17 cellular contexts compared by ENCODE assay signal in genomic region chr7:131075406-131075805, GRCh38.
DNase-seq lines count a peak whose midpoint lies in the region; ATAC-seq, FAIRE-seq and TF ChIP-seq lines count a peak whose summit lies in the region.
"Had no signal": no experiment of that assay in that cellular context is flagged by ENCODE, and none has a peak within 500 bp of the region (broad histone marks: within the 10 kb centered on the region; RNA-seq: fewer than 3 reads in every experiment).

No MANE protein-coding gene starts in this region.

- H3K79me2 ChIP-seq in HepG2 (ENCODE audit: insufficient read depth, low read length): peaks cover 66% of the 10 kb centered on the region

- in situ Hi-C loops in HepG2 (cut with HindIII; ENCODE audit: extremely low pct_ligation_motif_present, low pct_unique_long_range_greater_than_20kb): no loop called here

- TF ChIP-seq POLR2A in HepG2 (IDR thresholded peaks at IDR 0.05; ENCODE audit: insufficient read depth in 1 of 2, low read depth in 2 of 2, low read length in 2 of 2): no peak

- CTCF ChIA-PET in HepG2 (lab: Yijun Ruan, JAX; ENCODE audit: low intra/inter-chr PET ratio, low total read pairs): no interaction called here

- POLR2A ChIA-PET in HepG2 (lab: Yijun Ruan, JAX): no interaction called here

- DNase-seq in activated naive CD8-positive, alpha-beta T cell treated with anti-CD3 and anti-CD28 coated beads, Interleukin-2, amount 50 U/mL, for 24 hours: no peak
- DNase-seq in RPMI8226: peak; percentile 30
- no peak for DNase-seq in HepG2 (ENCODE audit: low spot score)
- no peak for DNase-seq in stimulated activated naive B cell treated with anti-CD40 and anti-IgM and Interleukin-4, amounts not matched to agents 10 μg/mL and 1 μg/mL and 100 μg/mL, for 72 hours
- DNase-seq in D341Med (ENCODE audit: low spot score): no peak
- DNase-seq: activated CD4-positive, CD25-positive, alpha-beta regulatory T cell treated with anti-CD3 and anti-CD28 coated beads, Interleukin-2, amount 50 U/mL, for 72 hours; Caco-2; erythroblast; NCI-H2081; NCI-H510A treated with DMSO at 0.1 percent for 48 hours; uterus had no signal

- no peak overlapping the region for H2AFZ ChIP-seq in HepG2 (ENCODE audit: low read length)

- no peak overlapping the region for H3K4me3 ChIP-seq in HepG2 (replicated peaks in 1 of 3; ENCODE audit: insufficient read depth in 1 of 3, low read depth in 2 of 3, low read length in 3 of 3)
- H3K4me3 ChIP-seq: prostate gland, uterus had no signal

- TF ChIP-seq EP300 in HepG2 (IDR thresholded peaks at IDR 0.05; ENCODE audit: low read depth in 2 of 2, low read length in 2 of 2) (no peak), HepG2 (CRISPR knock-in tag; IDR thresholded peaks at IDR 0.05; ENCODE audit: borderline replicate concordance) (no peak)

- H3K27me3 Mint-ChIP-seq in activated naive CD8-positive, alpha-beta T cell: no peaks in the 10 kb centered on the region
- no peaks in the 10 kb centered on the region for H3K27me3 Mint-ChIP-seq in activated naive CD8-positive, alpha-beta T cell treated with anti-CD3 and anti-CD28 coated beads, Interleukin-2, amount 50 U/mL, for 24 hours
- no peaks in the 10 kb centered on the region for H3K27me3 Mint-ChIP-seq in stimulated activated naive B cell treated with anti-CD40 and anti-IgM and Interleukin-4, amounts not matched to agents 10 μg/mL and 1 μg/mL and 100 μg/mL, for 72 hours

- ATAC-seq in activated naive CD8-positive, alpha-beta T cell treated with anti-CD3 and anti-CD28 coated beads, Interleukin-2, amount 50 U/mL, for 24 hours: no peak
- no peak for ATAC-seq in HepG2
- no peak for ATAC-seq in stimulated activated naive B cell treated with anti-CD40 and anti-IgM and Interleukin-4, amounts not matched to agents 10 μg/mL and 1 μg/mL and 100 μg/mL, for 72 hours (replicated peaks)
- ATAC-seq in HG03108 (IDR thresholded peaks at IDR 0.05; ENCODE audit: unreplicated experiment): no peak
- no peak for ATAC-seq in HG02973 (IDR thresholded peaks at IDR 0.05; ENCODE audit: unreplicated experiment)

- H3K4me2 ChIP-seq in HepG2 (ENCODE audit: low read depth, low read length): no peak overlapping the region

- H3K9ac ChIP-seq in HepG2 (ENCODE audit: insufficient read depth, low read depth, low read length): no peak overlapping the region; the same call in 1 of the 2 replicates

- peaks cover 98% of the 10 kb centered on the region for H3K4me1 ChIP-seq in HepG2 (ENCODE audit: insufficient read depth, low read length)
- H3K4me1 ChIP-seq: prostate gland had no signal

- peaks cover 10% of the 10 kb centered on the region for H3K36me3 Mint-ChIP-seq in activated naive CD8-positive, alpha-beta T cell
- H3K36me3 Mint-ChIP-seq in activated naive CD8-positive, alpha-beta T cell treated with anti-CD3 and anti-CD28 coated beads, Interleukin-2, amount 50 U/mL, for 24 hours (ENCODE audit: low read depth): peaks cover 25% of the 10 kb centered on the region
- peaks cover 23 to 38% of the 10 kb centered on the region in 2 donors for H3K36me3 Mint-ChIP-seq in stimulated activated naive B cell treated with anti-CD40 and anti-IgM and Interleukin-4, amounts not matched to agents 10 μg/mL and 1 μg/mL and 100 μg/mL, for 72 hours

- peak overlapping the region; percentile 67 for H3K27ac Mint-ChIP-seq in activated naive CD8-positive, alpha-beta T cell
- H3K27ac Mint-ChIP-seq in activated naive CD8-positive, alpha-beta T cell treated with anti-CD3 and anti-CD28 coated beads, Interleukin-2, amount 50 U/mL, for 24 hours: no peak overlapping the region
- peak overlapping the region; percentile 85 for H3K27ac Mint-ChIP-seq in stimulated activated naive B cell treated with anti-CD40 and anti-IgM and Interleukin-4, amounts not matched to agents 10 μg/mL and 1 μg/mL and 100 μg/mL, for 72 hours

- no peak for TF ChIP-seq RAD21 in HepG2 (CRISPR knock-in tag; IDR thresholded peaks at IDR 0.05)

- H3K9me3 ChIP-seq in HepG2 (ENCODE audit: low read length): no peaks in the 10 kb centered on the region
- H3K9me3 ChIP-seq: Caco-2, prostate gland, uterus had no signal

- BruUV-seq in HepG2 (replicated peaks; lab: Mats Ljungman, UMichigan): no TSS peak

- WGBS in HepG2 (ENCODE audit: low lambda C conversion rate): 71% methylated on average over 1 of the region's 1 CpG

- H3K4me3 Mint-ChIP-seq in activated naive CD8-positive, alpha-beta T cell: no peak overlapping the region
- no peak overlapping the region for H3K4me3 Mint-ChIP-seq in activated naive CD8-positive, alpha-beta T cell treated with anti-CD3 and anti-CD28 coated beads, Interleukin-2, amount 50 U/mL, for 24 hours
- H3K4me3 Mint-ChIP-seq in stimulated activated naive B cell treated with anti-CD40 and anti-IgM and Interleukin-4, amounts not matched to agents 10 μg/mL and 1 μg/mL and 100 μg/mL, for 72 hours: no peak overlapping the region
- H3K4me3 Mint-ChIP-seq: T-helper 1 cell treated with Interleukin-12 subunit alpha and Interleukin-12 subunit beta and Interleukin-4 antibody, amounts not matched to agents 30 μg/mL and 1 μg/mL, for 36 hours had no signal

- intact Hi-C loops in HepG2 (cut with micrococcal nuclease; ENCODE audit: unreplicated experiment): no loop called here

- H3K27ac ChIP-seq in HepG2 (ENCODE audit: extremely low read length, insufficient read depth, low read length): peak overlapping the region; percentile 43

- H4K20me1 ChIP-seq in HepG2 (ENCODE audit: insufficient read depth, low read length): no peaks in the 10 kb centered on the region; the same call in 1 of the 2 replicates

- no peak for FAIRE-seq in HepG2 (lab: Jason Lieb, UNC)
- FAIRE-seq: HTR-8/SVneo had no signal

- no peaks in the 10 kb centered on the region for H3K27me3 ChIP-seq in HepG2 (ENCODE audit: control insufficient read depth in 1 of 2, insufficient read depth in 2 of 2, low read length in 2 of 2)
- H3K27me3 ChIP-seq: uterus had no signal

- no peak for TF ChIP-seq CTCF in HepG2 (CRISPR knock-in tag; IDR thresholded peaks at IDR 0.05)

- H3K4me1 Mint-ChIP-seq in activated naive CD8-positive, alpha-beta T cell (ENCODE audit: low read depth): peaks cover 55% of the 10 kb centered on the region
- peaks cover 53% of the 10 kb centered on the region for H3K4me1 Mint-ChIP-seq in activated naive CD8-positive, alpha-beta T cell treated with anti-CD3 and anti-CD28 coated beads, Interleukin-2, amount 50 U/mL, for 24 hours
- peaks cover 26 to 41% of the 10 kb centered on the region in 2 donors for H3K4me1 Mint-ChIP-seq in stimulated activated naive B cell treated with anti-CD40 and anti-IgM and Interleukin-4, amounts not matched to agents 10 μg/mL and 1 μg/mL and 100 μg/mL, for 72 hours

- H3K9me3 Mint-ChIP-seq in activated naive CD8-positive, alpha-beta T cell (ENCODE audit: low read depth): no peaks in the 10 kb centered on the region
- H3K9me3 Mint-ChIP-seq in activated naive CD8-positive, alpha-beta T cell treated with anti-CD3 and anti-CD28 coated beads, Interleukin-2, amount 50 U/mL, for 24 hours: no peaks in the 10 kb centered on the region
- H3K9me3 Mint-ChIP-seq in stimulated activated naive B cell treated with anti-CD40 and anti-IgM and Interleukin-4, amounts not matched to agents 10 μg/mL and 1 μg/mL and 100 μg/mL, for 72 hours: no peaks in the 10 kb centered on the region
- H3K9me3 Mint-ChIP-seq: T-helper 1 cell treated with Interleukin-12 subunit alpha and Interleukin-12 subunit beta and Interleukin-4 antibody, amounts not matched to agents 30 μg/mL and 1 μg/mL, for 36 hours had no signal

- peaks cover 1 to 18% of the 10 kb centered on the region in 2 experiments; a peak in 3 of 5 replicates for H3K36me3 ChIP-seq in HepG2 (replicated peaks in 1 of 2; ENCODE audit: control insufficient read depth in 1 of 2, insufficient read depth in 2 of 2, low read length in 2 of 2)
- H3K36me3 ChIP-seq: prostate gland, uterus had no signal

TF ChIP-seq in HepG2, 621 proteins besides CTCF, POLR2A, EP300 and RAD21:
- TF ChIP-seq TIGD3 (CRISPR knock-in tag; IDR thresholded peaks at IDR 0.05; ENCODE audit: borderline replicate concordance): no peak
- no peak for TF ChIP-seq ZNF550 (CRISPR knock-in tag; IDR thresholded peaks at IDR 0.05; ENCODE audit: borderline replicate concordance)
- no peak for TF ChIP-seq DNMT3B (CRISPR knock-in tag; conservative IDR thresholded peaks at IDR 0.05)
- TF ChIP-seq THAP7 (CRISPR knock-in tag; IDR thresholded peaks at IDR 0.05): no peak
